8 cellular contexts compared by ENCODE assay signal in the genomic region with DNA sequence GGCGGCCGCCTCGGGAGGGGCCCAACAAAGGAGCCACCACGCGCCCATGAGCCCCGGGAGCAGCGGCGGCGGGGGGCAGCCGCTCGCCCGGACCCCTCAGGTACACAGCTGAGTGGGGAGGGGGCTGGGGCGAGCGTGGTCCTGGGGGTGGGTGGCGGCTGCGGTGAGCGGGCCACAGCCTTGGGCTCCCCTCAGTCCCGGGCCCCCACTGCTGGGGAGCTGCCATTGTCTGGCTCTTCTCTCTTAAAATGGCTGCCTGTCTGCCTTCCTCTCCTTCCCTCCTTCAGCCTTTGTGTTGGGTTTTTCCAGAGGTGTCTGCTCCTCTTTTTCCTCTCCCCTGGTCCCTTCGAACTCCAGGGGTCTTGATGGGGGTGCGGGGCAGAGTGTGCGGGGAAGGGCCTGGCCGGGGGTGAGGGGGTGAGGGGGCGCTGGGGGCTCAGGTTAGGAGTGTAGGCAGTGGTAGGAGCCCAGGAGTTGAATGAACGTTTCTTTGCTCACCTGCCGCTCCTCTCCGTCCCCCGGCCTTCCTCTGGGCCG. TPM values are rescaled to one million over a fixed set of nuclear protein-coding genes. Genes with fewer than 3 reads are reported as not detected.
DNase-seq lines count a peak whose midpoint lies in the region; FAIRE-seq and TF ChIP-seq lines count a peak whose summit lies in the region.

No MANE protein-coding gene starts in this region.

- H4K20me1 ChIP-seq in H1 (replicated peaks in 1 of 2; ENCODE audit: control insufficient read depth in 1 of 2, insufficient read depth in 2 of 2, low read length in 2 of 2) = peaks cover 30 to 33% of the 10 kb centered on the region in 2 experiments

- no peak overlapping the region for H2BK120ac ChIP-seq in H1 (replicated peaks; ENCODE audit: low read depth, low read length)

- TF ChIP-seq POLR2A in H1 (IDR thresholded peaks at IDR 0.05; ENCODE audit: control extremely low read depth in 1 of 2, low read depth in 2 of 2, low read length in 2 of 2) (no peak; a peak in 1 of 3 replicates), ovary (IDR thresholded peaks at IDR 0.05) (no peak), H54 (IDR thresholded peaks at IDR 0.05; ENCODE audit: low read depth, low read length) (no peak)

- H3K27ac ChIP-seq in H1 (ENCODE audit: low read depth, low read length) (peak overlapping the region; percentile 91; the same call in 1 of the 2 replicates), ovary (peak overlapping the region; percentile 93)

- no peak for TF ChIP-seq EP300 in H1 (IDR thresholded peaks at IDR 0.05; ENCODE audit: borderline replicate concordance in 1 of 2, low read depth in 2 of 2, low read length in 2 of 2)
- TF ChIP-seq EP300 in ovary (IDR thresholded peaks at IDR 0.05) = no peak

- WGBS in H1 (ENCODE audit: extremely low coverage in 1 of 2, insufficient coverage in 1 of 2, insufficient read length in 1 of 2, insufficient replicate concordance in 2 of 2, low coverage in 1 of 2, low lambda C conversion rate in 2 of 2, missing lambda C conversion rate in 1 of 2), 2 experiments = 4% methylated on average over 17 of the region's 28 CpGs; no CpG with 5 or more reads in 1 of the 2 experiments
- 0 to 1% (median 1%) methylated on average over 16 to 28 of the region's 28 CpGs for WGBS in ovary, 3 donors

- peak overlapping the region; percentile 71 for H3K4me3 ChIP-seq in MG63
- peak overlapping the region; percentile 88 to 95 (median 92) for H3K4me3 ChIP-seq in H1 (ENCODE audit: extremely low read depth in 1 of 4, insufficient read depth in 2 of 4, low read depth in 3 of 4, low read length in 4 of 4)
- peak overlapping the region; percentile 87 for H3K4me3 ChIP-seq in ovary

- FAIRE-seq in H1 (lab: Jason Lieb, UNC) (no peak), H54 (lab: Jason Lieb, UNC) (no peak)

- H3K56ac ChIP-seq in H1 (replicated peaks; ENCODE audit: insufficient read length, low read depth, low read length) = peak overlapping the region; percentile 62

- CTCF ChIA-PET in H1 (lab: Charles Lee; ENCODE audit: partially characterized antibody) = interaction anchor here (2.5 to 5.8 kb wide), 3 partner anchors 21 to 33 kb away, joined by 11 to 25 read pairs (median 11); no protein-coding TSS in a partner anchor

- no peak overlapping the region for H2AFZ ChIP-seq in H1 (ENCODE audit: low read length)

- POLR2A ChIA-PET in H1 (lab: Charles Lee; ENCODE audit: partially characterized antibody) = interaction anchor here (0.5 to 14.4 kb wide), 17 partner anchors 8 to 231 kb away, joined by 3 to 256 read pairs (median 4); partner anchors contain the start of gene PIGV

- peaks cover 14% of the 10 kb centered on the region for H3K23me2 ChIP-seq in H1 (ENCODE audit: low read depth, low read length)

- H4K91ac ChIP-seq in H1 (replicated peaks; ENCODE audit: insufficient read length, low read length) = no peak overlapping the region

- H2BK5ac ChIP-seq in H1 (ENCODE audit: low read depth, low read length) = peak overlapping the region; percentile 60

- peak overlapping the region; percentile 13 for H4K5ac ChIP-seq in H1 (ENCODE audit: insufficient read length, low read depth, low read length)

- no peak overlapping the region for H3K14ac ChIP-seq in H1 (ENCODE audit: insufficient read length)

- peak overlapping the region; percentile 87 to 94 for H3K4me2 ChIP-seq in H1 (ENCODE audit: insufficient read depth in 1 of 2, low read depth in 2 of 2, low read length in 2 of 2)

- H3K9ac ChIP-seq in H1 (replicated peaks in 1 of 4; ENCODE audit: extremely low read depth in 1 of 4, low read depth in 3 of 4, low read length in 3 of 4) = peak overlapping the region; percentile 87 to 98 (median 88)

- H3K27me3 ChIP-seq in MG63 (no peaks in the 10 kb centered on the region), H1 (replicated peaks in 1 of 4; ENCODE audit: control insufficient read depth in 3 of 4, extremely low read depth in 1 of 4, insufficient read depth in 3 of 4, low read length in 3 of 4) (no peaks in the 10 kb centered on the region), ovary (no peaks in the 10 kb centered on the region)

- H2BK12ac ChIP-seq in H1 (ENCODE audit: low read depth, low read length) = no peak overlapping the region

- H3K79me2 ChIP-seq in H1 (ENCODE audit: control insufficient read depth in 1 of 2, insufficient read depth in 2 of 2, low read length in 2 of 2) = peaks cover 55 to 62% of the 10 kb centered on the region in 2 experiments

- no peak overlapping the region for H2BK20ac ChIP-seq in H1 (ENCODE audit: low read length)

- H3K23ac ChIP-seq in H1 (ENCODE audit: insufficient read length) = no peak overlapping the region

- peaks cover 22% of the 10 kb centered on the region for H3K36me3 ChIP-seq in MG63
- H3K36me3 ChIP-seq in H1 (ENCODE audit: control insufficient read depth in 2 of 4, insufficient read depth in 4 of 4, low read length in 3 of 4) = peaks cover 0 to 8% (median 0%) of the 10 kb centered on the region in 4 experiments; a peak in 2 of 8 replicates
- no peaks in the 10 kb centered on the region for H3K36me3 ChIP-seq in ovary

- H3K18ac ChIP-seq in H1 (ENCODE audit: extremely low read depth, low read length) = 0 out of 2 replicates have a peak overlapping the region, but pooled peaks have one; percentile 81

- TF ChIP-seq CTCF in H1 (IDR thresholded peaks at IDR 0.05; ENCODE audit: control extremely low read depth in 1 of 3, insufficient read depth in 1 of 3, low read depth in 1 of 3, low read length in 3 of 3) = no peak
- TF ChIP-seq CTCF in ovary (IDR thresholded peaks at IDR 0.05) = no peak

- H3K9me3 ChIP-seq in MG63 (no peaks in the 10 kb centered on the region), H1 (ENCODE audit: insufficient read depth in 2 of 2, low read depth in 1 of 2, low read length in 1 of 2) (no peaks in the 10 kb centered on the region), ovary (no peaks in the 10 kb centered on the region)

- peaks cover 2% of the 10 kb centered on the region; the same call in 1 of the 2 replicates for H3K79me1 ChIP-seq in H1 (ENCODE audit: low read depth, low read length)

- intact Hi-C loops in ovary (cut with DNase I) = loop anchor here in 3 of 4 donors (5.0 kb wide), 1 partner anchor 90 kb away; the partner anchor contains the start of gene PIGV (in 3 of the 3)

- peak overlapping the region; percentile 95 for H4K8ac ChIP-seq in H1 (ENCODE audit: extremely low read depth, insufficient read depth, low read length)

- DNase-seq in ELR (ENCODE audit: low read depth) (peak; percentile 28), MG63 (no peak), H1 (ENCODE audit: low read depth in 1 of 2, low spot score in 2 of 2) (no peak), ovary (peak in 3 of 5 donors; percentile 16 to 51 (median 33)), EL (no peak), AML-193 (lab: John Stamatoyannopoulos, UW) (no peak), H54 (ENCODE audit: insufficient read length, low spot score) (no peak), NCI-H1092 treated with DMSO at 0.1 percent for 48 hours (lab: John Stamatoyannopoulos, UW) (no peak)

- H2BK15ac ChIP-seq in H1 (ENCODE audit: low read length) = no peak overlapping the region

- TF ChIP-seq RAD21 in H1 (IDR thresholded peaks at IDR 0.05 in 1 of 2, conservative IDR thresholded peaks at IDR 0.05 in 1 of 2; ENCODE audit: low read depth in 2 of 2, low read length in 2 of 2) = no peak

- no peak overlapping the region for H2AK5ac ChIP-seq in H1 (ENCODE audit: low read depth, low read length)

- no peak overlapping the region for H3K4ac ChIP-seq in H1 (replicated peaks; ENCODE audit: insufficient read length, low read depth, low read length)

- peaks cover 15 to 33% (median 25%) of the 10 kb centered on the region in 4 experiments; a peak in 6 of 7 replicates for H3K4me1 ChIP-seq in H1 (replicated peaks in 1 of 4; ENCODE audit: control insufficient read depth in 3 of 4, insufficient read depth in 4 of 4, low read length in 3 of 4)
- peaks cover 24% of the 10 kb centered on the region for H3K4me1 ChIP-seq in ovary (ENCODE audit: insufficient read depth)

TF ChIP-seq in H1, 55 proteins besides CTCF, POLR2A, EP300 and RAD21:
- TF ChIP-seq YY1 (IDR thresholded peaks at IDR 0.05; ENCODE audit: low read depth, low read length) = peak; percentile 76; the same call in 1 of the 2 replicates
- TF ChIP-seq TAF1 (IDR thresholded peaks at IDR 0.05; ENCODE audit: low read depth, low read length) = peak; percentile 29; the same call in 1 of the 2 replicates
- no peak for TF ChIP-seq JUND (IDR thresholded peaks at IDR 0.05; ENCODE audit: low read length)
- TF ChIP-seq CTBP2 (IDR thresholded peaks at IDR 0.05; ENCODE audit: borderline replicate concordance, insufficient read depth, insufficient read length, low read length) = no peak
- 0 out of 2 replicates have a peak, but pooled peaks have one; percentile 31 for TF ChIP-seq POLR2AphosphoS5 (IDR thresholded peaks at IDR 0.05; ENCODE audit: low read depth, low read length)

RNA-seq across cellular contexts. Expression of gene ARID1A, which starts 1.7 kb away (rescaled TPM):
- total RNA-seq in MG63 (2014; rRNA removed; shearing (Covaris generic); ENCODE audit: low replicate concordance) = 5.5 and 14.6 TPM in 2 replicates
- total RNA-seq in H1 (2021; fragmentation: NEBNext Ultra II Directional; extraction: Animal tissue kit (Norgen Biotek cat#: 25700)) = 103 and 105 TPM in 2 replicates
- polyA plus RNA-seq in H1 (2011; rRNA removed) (52.1 and 86.7 TPM in 2 replicates), ovary (10 to 100 TPM; 27.6 to 40.1 TPM)
- polyA plus RNA-seq in H1 (2011; cell fraction: cytosol; rRNA removed) = 28.6 TPM
- polyA plus RNA-seq in H1 (2011; cell fraction: nucleus; rRNA removed) = 109 TPM
- 88.4 to 102 TPM (median 96.6 TPM) in 4 replicates for polyA plus RNA-seq in H1 (2012, experiment 1 of 2)
- 29.8 TPM for polyA plus RNA-seq in H1 (2012, experiment 2 of 2)
- 55.4 TPM for polyA plus RNA-seq in H1 (2013, experiment 1 of 2)
- polyA plus RNA-seq in H1 (2013, experiment 2 of 2) = 52.4 TPM
- 67.7 and 71.7 TPM in 2 replicates for polyA minus RNA-seq in H1 (2011; rRNA and poly(A)+ RNA removed)
- 90.5 TPM for polyA minus RNA-seq in H1 (2011; cell fraction: cytosol; rRNA and poly(A)+ RNA removed)
- polyA minus RNA-seq in H1 (2011; cell fraction: nucleus; rRNA and poly(A)+ RNA removed) = 63.8 TPM
- total RNA-seq in ovary = 100 to 1,000 TPM in 1 of 7 donors, 10 to 100 TPM in 6; 28.5 to 102 (median 77.5) TPM

Comparison
In these comparisons a context has a peak if more than half of its experiments do, and no peak if none do; other contexts are left out.
1. DNase-seq: peak in ELR (single experiment) and ovary (3 of 5); none in MG63 (single experiment), H1 (0 of 2), EL (single experiment), AML-193 (0 of 2), H54 (single experiment) and NCI-H1092 treated with DMSO at 0.1 percent for 48 hours (single experiment).
2. Peak in every context shown above with its lines, with median percentiles within 50 percentile points of each other: H3K4me3 ChIP-seq.